ENCODE assay signal across 18 cellular contexts in the genomic region with DNA sequence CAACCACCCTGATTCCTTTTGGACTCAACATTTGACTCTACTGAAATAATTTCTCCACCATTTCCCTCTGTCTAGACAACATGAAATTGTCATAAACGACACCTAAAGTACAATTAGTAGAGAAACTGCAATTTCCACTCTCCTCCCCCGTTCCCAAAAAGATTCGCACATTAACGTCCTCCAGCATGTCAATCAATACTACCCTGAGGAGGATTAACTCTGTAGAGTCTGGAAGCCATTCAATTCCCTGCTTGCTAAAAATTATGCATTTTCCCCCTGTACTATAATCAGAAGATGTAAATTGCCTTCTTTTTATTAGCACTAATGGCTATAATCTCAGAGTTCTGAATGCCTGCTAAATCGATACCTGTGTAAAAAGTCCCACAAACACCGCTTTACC.
"Had no signal": no experiment of that assay in that cellular context is flagged by ENCODE, and none has a peak within 500 bp of the region (broad histone marks: within the 10 kb centered on the region; RNA-seq: fewer than 3 reads in every experiment).

No MANE protein-coding gene starts in this region.

- H3K27me3 Mint-ChIP-seq: activated B cell treated with CpG ODN at 0.5 μM for 24 hours; activated CD4-positive, alpha-beta T cell treated with anti-CD3 and anti-CD28 coated beads, Interleukin-2, amount 10 ng/mL, durations not matched to agents 7 days and 5 days had no signal

- FAIRE-seq: colon, endothelial cell of umbilical vein, TTC549 had no signal

- ATAC-seq: left ventricle myocardium superior had no signal

- H3K4me3 Mint-ChIP-seq: activated B cell treated with CpG ODN at 0.5 μM for 24 hours; activated CD4-positive, alpha-beta T cell treated with anti-CD3 and anti-CD28 coated beads, Interleukin-2, amount 10 ng/mL, durations not matched to agents 7 days and 5 days; neural crest cell had no signal

- H3K27me3 ChIP-seq: adrenal gland, stomach had no signal

- DNase-seq: activated B cell treated with CpG ODN at 0.5 μM for 24 hours; activated CD4-positive, alpha-beta T cell treated with anti-CD3 and anti-CD28 coated beads, Interleukin-2, amount 10 ng/mL, durations not matched to agents 7 days and 5 days; activated naive CD4-positive, alpha-beta T cell treated with anti-CD3 and anti-CD28 coated beads, Interleukin-2, amount 50 U/mL, for 16 hours; activated T-cell treated with anti-CD3 and anti-CD28 coated beads for 4 hours; adrenal gland; effector CD4-positive, alpha-beta T cell; foreskin fibroblast; kidney glomerular epithelial cell; left ventricle myocardium superior; stimulated activated CD4-positive, alpha-beta T cell treated with anti-CD3 and anti-CD28 coated beads, Interleukin-12 subunit alpha, Interleukin-12 subunit beta, amount 100 ng/mL, for 4 hours; stimulated activated CD4-positive, alpha-beta T cell treated with anti-CD3 and anti-CD28 coated beads, Interleukin-2, amount 100 ng/mL, for 24 hours; stomach; SW 1271 had no signal

- H3K9me3 ChIP-seq: thoracic aorta had no signal

- H3K9me3 Mint-ChIP-seq: activated B cell treated with CpG ODN at 0.5 μM for 24 hours; activated CD4-positive, alpha-beta T cell treated with anti-CD3 and anti-CD28 coated beads, Interleukin-2, amount 10 ng/mL, durations not matched to agents 7 days and 5 days; neural crest cell had no signal

- H3K36me3 ChIP-seq: adrenal gland, thoracic aorta had no signal

- H3K27ac Mint-ChIP-seq: activated B cell treated with CpG ODN at 0.5 μM for 24 hours; activated CD4-positive, alpha-beta T cell treated with anti-CD3 and anti-CD28 coated beads, Interleukin-2, amount 10 ng/mL, durations not matched to agents 7 days and 5 days had no signal

- H3K4me3 ChIP-seq: adrenal gland, stomach, thoracic aorta had no signal

- H3K27ac ChIP-seq: adrenal gland, stomach, thoracic aorta had no signal
